ENCODE assay signal across 20 cellular contexts in genomic region chr10:132484922-132485321, GRCh38.
"Had no signal": no experiment of that assay in that cellular context is flagged by ENCODE, and none has a peak within 500 bp of the region (broad histone marks: within the 10 kb centered on the region; RNA-seq: fewer than 3 reads in every experiment).

No MANE protein-coding gene starts in this region.

- H3K36me3 Mint-ChIP-seq: naive B cell; stimulated activated effector memory CD8-positive, alpha-beta T cell treated with anti-CD3 and anti-CD28 coated beads, Interleukin-12 subunit alpha, Interleukin-12 subunit beta, amount 100 ng/mL, for 72 hours had no signal

- DNase-seq: central memory CD4-positive, alpha-beta T cell; cortex of kidney; effector CD8-positive, alpha-beta T cell; foreskin melanocyte; hippocampal formation; left ventricle myocardium inferior; mesendoderm; naive B cell; psoas muscle; retina; stimulated activated CD4-positive, alpha-beta T cell treated with anti-CD3 and anti-CD28 coated beads, Interleukin-4, amount 100 ng/mL, for 1 hour; stimulated activated CD8-positive, alpha-beta memory T cell treated with anti-CD3 and anti-CD28 coated beads, Interleukin-4, amount 100 ng/mL, for 48 hours; stimulated activated naive CD8-positive, alpha-beta T cell treated with anti-CD3 and anti-CD28 coated beads, Interleukin-15, Interleukin-2, amounts not matched to agents 100 U/mL and 50 U/mL, for 24 hours had no signal

- H3K27me3 ChIP-seq: suprapubic skin, tibial artery had no signal

- H3K4me1 Mint-ChIP-seq: naive B cell; stimulated activated effector memory CD8-positive, alpha-beta T cell treated with anti-CD3 and anti-CD28 coated beads, Interleukin-12 subunit alpha, Interleukin-12 subunit beta, amount 100 ng/mL, for 72 hours had no signal

- H3K27ac ChIP-seq: dorsolateral prefrontal cortex, left ventricle myocardium inferior, parathyroid adenoma, psoas muscle, suprapubic skin, tibial artery had no signal

- ATAC-seq: psoas muscle; stimulated activated effector memory CD8-positive, alpha-beta T cell treated with anti-CD3 and anti-CD28 coated beads, Interleukin-12 subunit alpha, Interleukin-12 subunit beta, amount 100 ng/mL, for 72 hours; stimulated activated naive CD8-positive, alpha-beta T cell treated with anti-CD3 and anti-CD28 coated beads, Interleukin-15, Interleukin-2, amounts not matched to agents 100 U/mL and 50 U/mL, for 24 hours had no signal

- H3K9me3 Mint-ChIP-seq: naive B cell; stimulated activated effector memory CD8-positive, alpha-beta T cell treated with anti-CD3 and anti-CD28 coated beads, Interleukin-12 subunit alpha, Interleukin-12 subunit beta, amount 100 ng/mL, for 72 hours had no signal

- H3K4me1 ChIP-seq: left ventricle myocardium inferior, parathyroid adenoma had no signal

- H3K36me3 ChIP-seq: left ventricle myocardium inferior, suprapubic skin, tibial artery had no signal

- H3K4me3 ChIP-seq: dorsolateral prefrontal cortex, left ventricle myocardium inferior, psoas muscle, smooth muscle cell, suprapubic skin, tibial artery had no signal

- H3K9me3 ChIP-seq: left ventricle myocardium inferior, psoas muscle, suprapubic skin, tibial artery had no signal

- H3K4me3 Mint-ChIP-seq: nephron; stimulated activated effector memory CD8-positive, alpha-beta T cell treated with anti-CD3 and anti-CD28 coated beads, Interleukin-12 subunit alpha, Interleukin-12 subunit beta, amount 100 ng/mL, for 72 hours had no signal

- H3K27ac Mint-ChIP-seq: nephron; stimulated activated effector memory CD8-positive, alpha-beta T cell treated with anti-CD3 and anti-CD28 coated beads, Interleukin-12 subunit alpha, Interleukin-12 subunit beta, amount 100 ng/mL, for 72 hours had no signal
